ENCODE assay signal across 8 cellular contexts in genomic region chrX:135520553-135521404, GRCh38. TPM values are rescaled to one million over a fixed set of nuclear protein-coding genes. Genes with fewer than 3 reads are reported as not detected.
A peak's percentile ranks its signal among the peaks of the same experiment; 100 is the strongest.
DNase-seq lines count a peak whose midpoint lies in the region; ATAC-seq and TF ChIP-seq lines count a peak whose summit lies in the region.

Gene INTS6L, plus strand, starts transcription at chrX:135520660. Its CDS starts 333 bp downstream, at chrX:135520993.

- H4K5ac ChIP-seq in mesendoderm (ENCODE audit: low read length): no peak within 1 kb of the TSS

- POLR2A ChIA-PET in BJ (lab: Charles Lee): no interaction called here

- no peak within 1 kb of the TSS for H2BK120ac ChIP-seq in mesendoderm (ENCODE audit: low read depth, low read length)

- H3K9ac ChIP-seq in mesendoderm (ENCODE audit: low read length): peak within 1 kb of the TSS; percentile 81

- ATAC-seq in HG03439 (IDR thresholded peaks at IDR 0.05; ENCODE audit: unreplicated experiment): peak; percentile 78
- ATAC-seq in effector memory CD8-positive, alpha-beta T cell (replicated peaks): peak; percentile 75

- H3K79me1 ChIP-seq in mesendoderm (ENCODE audit: low read length): no peaks in the 10 kb centered on the region

- H3K27ac ChIP-seq in mesendoderm (ENCODE audit: low read depth, low read length): peak within 1 kb of the TSS; percentile 82

- peaks cover 14 to 31% of the 10 kb centered on the region in 2 donors for H3K4me1 Mint-ChIP-seq in effector memory CD8-positive, alpha-beta T cell (ENCODE audit: low read depth in 2 of 2)

- H3K79me2 ChIP-seq in mesendoderm (ENCODE audit: control insufficient read depth, insufficient read depth, low read length): no peaks in the 10 kb centered on the region

- H3K4me3 ChIP-seq in BJ (ENCODE audit: low read depth, low read length) (peak within 1 kb of the TSS; percentile 63), mesendoderm (ENCODE audit: low read length) (peak within 1 kb of the TSS; percentile 65)

- peaks cover 20% of the 10 kb centered on the region for H3K36me3 Mint-ChIP-seq in effector memory CD8-positive, alpha-beta T cell (ENCODE audit: insufficient read depth)

- no peaks in the 10 kb centered on the region for H3K4me1 ChIP-seq in mesendoderm (ENCODE audit: control insufficient read depth, low read depth, low read length)

- H3K27me3 ChIP-seq in BJ (ENCODE audit: control insufficient read depth, insufficient read depth, low read length) (no peaks in the 10 kb centered on the region), mesendoderm (ENCODE audit: insufficient read depth, low read length, poor library complexity) (no peaks in the 10 kb centered on the region)

- no peak within 1 kb of the TSS for H3K23ac ChIP-seq in mesendoderm (ENCODE audit: low read length)

- H3K56ac ChIP-seq in mesendoderm (ENCODE audit: low read length): peak within 1 kb of the TSS; percentile 89

- H3K36me3 ChIP-seq in BJ (ENCODE audit: control insufficient read depth, insufficient read depth, low read length): no peaks in the 10 kb centered on the region
- H3K36me3 ChIP-seq in mesendoderm (ENCODE audit: control insufficient read depth, insufficient read depth, low read length): no peaks in the 10 kb centered on the region

- H3K9me3 Mint-ChIP-seq in effector memory CD8-positive, alpha-beta T cell: no peaks in the 10 kb centered on the region

- H4K8ac ChIP-seq in mesendoderm (ENCODE audit: low read depth, low read length): no peak within 1 kb of the TSS

- DNase-seq in BJ (ENCODE audit: low read depth): peak; percentile 59
- peak; percentile 50 for DNase-seq in GM19238 (ENCODE audit: insufficient read length, low spot score)
- DNase-seq in NOMO-1 (lab: John Stamatoyannopoulos, UW; ENCODE audit: unreplicated experiment in 2 of 2): peak; percentile 83 to 90
- DNase-seq in activated CD8-positive, alpha-beta memory T cell treated with anti-CD3 and anti-CD28 coated beads for 48 hours (ENCODE audit: low read depth in 2 of 3, low spot score in 2 of 3): peak; percentile 38 to 57 (median 43)
- peak; percentile 78 to 80 (median 80) for DNase-seq in effector memory CD8-positive, alpha-beta T cell
- DNase-seq in mesendoderm: peak; percentile 97
- DNase-seq in stimulated activated CD8-positive, alpha-beta memory T cell treated with anti-CD3 and anti-CD28 coated beads, Interleukin-15, amount 100 ng/mL, for 1 hour (ENCODE audit: low read depth): peak; percentile 64

- CTCF ChIA-PET in BJ (lab: Yijun Ruan, JAX): no interaction called here

- H3K4me3 Mint-ChIP-seq in effector memory CD8-positive, alpha-beta T cell: peak within 1 kb of the TSS; percentile 93 to 98

- H3K27me3 Mint-ChIP-seq in effector memory CD8-positive, alpha-beta T cell: no peaks in the 10 kb centered on the region

- TF ChIP-seq CTCF in BJ (IDR thresholded peaks at IDR 0.05; ENCODE audit: insufficient read depth, low read depth, low read length): no peak

- no peak within 1 kb of the TSS for H2AK5ac ChIP-seq in mesendoderm (ENCODE audit: low read length)

- peak within 1 kb of the TSS; percentile 67 for H3K4me2 ChIP-seq in mesendoderm (ENCODE audit: low read length)

- H2BK5ac ChIP-seq in mesendoderm (ENCODE audit: low read length): no peak within 1 kb of the TSS

- H2BK15ac ChIP-seq in mesendoderm (replicated peaks; ENCODE audit: low read depth): no peak within 1 kb of the TSS

- H3K4ac ChIP-seq in mesendoderm (ENCODE audit: low read depth, low read length): peak within 1 kb of the TSS; percentile 66

- no CpG with 5 or more reads among the region's 50 CpGs for WGBS in mesendoderm (ENCODE audit: extremely low coverage, insufficient coverage, low lambda C conversion rate)

- peak within 1 kb of the TSS; percentile 87 to 99 for H3K27ac Mint-ChIP-seq in effector memory CD8-positive, alpha-beta T cell

- H3K18ac ChIP-seq in mesendoderm (ENCODE audit: low read length): peak within 1 kb of the TSS; percentile 87

RNA-seq across cellular contexts. Expression of gene INTS6L, which starts in this region (rescaled TPM):
- 2.7 and 4.2 TPM in 2 replicates for polyA plus RNA-seq in BJ (2011; rRNA removed)
- 1.7 and 2.3 TPM in 2 replicates for polyA minus RNA-seq in BJ (2011; rRNA and poly(A)+ RNA removed)
- polyA plus RNA-seq in mesendoderm (2013, experiment 1 of 2): 6.0 TPM
- polyA plus RNA-seq in mesendoderm (2013, experiment 2 of 2): 5.9 TPM

Comparison
In these comparisons a context has a peak if more than half of its experiments do, and no peak if none do; other contexts are left out.
1. Peak in every context shown above with its lines: DNase-seq, ATAC-seq, H3K4me3 ChIP-seq and H3K27ac ChIP-seq.
2. DNase-seq: peak in every context shown above with its lines; median percentile 97 in mesendoderm; 86 in NOMO-1; 80 in effector memory CD8-positive, alpha-beta T cell; 64 in stimulated activated CD8-positive, alpha-beta memory T cell treated with anti-CD3 and anti-CD28 coated beads, Interleukin-15, amount 100 ng/mL, for 1 hour; 59 in BJ; 50 in GM19238; 43 in activated CD8-positive, alpha-beta memory T cell treated with anti-CD3 and anti-CD28 coated beads for 48 hours.